In the genomic region with DNA sequence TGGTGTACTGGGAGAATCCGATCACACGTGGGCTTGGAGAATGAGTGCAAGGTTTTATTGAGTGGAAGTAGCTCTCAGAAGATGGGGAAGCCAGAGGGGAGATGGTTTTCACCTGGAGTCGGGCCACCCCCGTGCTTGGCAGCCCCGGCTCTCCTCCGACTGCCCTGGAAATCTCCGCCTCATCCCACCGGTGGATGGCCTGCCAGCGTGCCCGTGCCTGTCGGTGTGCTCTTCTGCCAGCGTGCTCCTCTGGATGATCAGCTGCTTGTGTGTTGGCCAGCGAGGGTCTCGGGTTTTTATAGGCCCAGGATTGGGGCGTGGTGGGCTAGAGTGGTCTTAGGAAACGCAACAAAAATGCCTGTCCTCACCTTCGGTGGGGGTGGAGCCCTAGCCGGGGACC, we compare ENCODE assay signal across 37 cellular contexts.
DNase-seq lines count a peak whose midpoint lies in the region; ATAC-seq, FAIRE-seq and TF ChIP-seq lines count a peak whose summit lies in the region.
"Had no signal": no experiment of that assay in that cellular context is flagged by ENCODE, and none has a peak within 500 bp of the region (broad histone marks: within the 10 kb centered on the region; RNA-seq: fewer than 3 reads in every experiment).

No MANE protein-coding gene starts in this region.

- H3K4ac ChIP-seq in H1 (replicated peaks; ENCODE audit: insufficient read length, low read depth, low read length) = no peak overlapping the region

- H3K9me3 Mint-ChIP-seq in GM23338 = no peaks in the 10 kb centered on the region
- H3K9me3 Mint-ChIP-seq: CD8-positive, alpha-beta T cell had no signal

- H2BK5ac ChIP-seq in H1 (ENCODE audit: low read depth, low read length) = no peak overlapping the region

- intact Hi-C loops in Right ventricle myocardium inferior (cut with DNase I) = no loop called here
- intact Hi-C loops in Right ventricle myocardium superior (cut with DNase I) = no loop called here
- intact Hi-C loops in kidney (cut with DNase I) = no loop called here

- DNase-seq in Right ventricle myocardium inferior (ENCODE audit: missing footprints) (peak; percentile 61), Right ventricle myocardium superior (no peak), GM23338 (ENCODE audit: low spot score) (no peak), H1 (ENCODE audit: low read depth in 1 of 2, low spot score in 2 of 2) (no peak), kidney (peak; percentile 52), GM12891 (ENCODE audit: insufficient read length, low spot score) (no peak), KBM-7 (no peak)
- no peak for DNase-seq in activated CD4-positive, alpha-beta T cell treated with anti-CD3 and anti-CD28 coated beads for 1 hour
- DNase-seq: 8988T; ACHN; AML-193; BE2C; C1 segment of cervical spinal cord; Caco-2; Calu3; CD4-positive, alpha-beta memory T cell; CD4-positive, alpha-beta T cell; CD4-positive, CD25-positive, alpha-beta regulatory T cell; CD8-positive, alpha-beta memory T cell; CD8-positive, alpha-beta T cell; COR-L47; DMS 273 treated with DMSO at 0.1 percent for 48 hours; DMS153; DMS53; DMS79; DMS79 treated with DMSO at 0.1 percent for 48 hours; DND-41; EL had no signal

- no peak overlapping the region for H3K14ac ChIP-seq in H1 (ENCODE audit: insufficient read length)

- WGBS in H1 (ENCODE audit: extremely low coverage in 1 of 2, insufficient coverage in 1 of 2, insufficient read length in 1 of 2, insufficient replicate concordance in 2 of 2, low coverage in 1 of 2, low lambda C conversion rate in 2 of 2, missing lambda C conversion rate in 1 of 2), 2 experiments = 93% methylated on average over 18 of the region's 18 CpGs; no CpG with 5 or more reads in 1 of the 2 experiments

- no peak overlapping the region for H3K4me3 ChIP-seq in GM23338
- no peak overlapping the region for H3K4me3 ChIP-seq in H1 (ENCODE audit: extremely low read depth in 1 of 4, insufficient read depth in 2 of 4, low read depth in 3 of 4, low read length in 4 of 4)
- no peak overlapping the region for H3K4me3 ChIP-seq in kidney (ENCODE audit: low read length in 2 of 2)
- H3K4me3 ChIP-seq: A549; BLaER1; BLaER1 treated with 17β-estradiol and CSF1 and Interleukin-3, amounts not matched to agents 10 nM and 100 nM had no signal

- no peak for TF ChIP-seq RAD21 in H1 (IDR thresholded peaks at IDR 0.05 in 1 of 2, conservative IDR thresholded peaks at IDR 0.05 in 1 of 2; ENCODE audit: low read depth in 2 of 2, low read length in 2 of 2)

- no peak overlapping the region for H2BK15ac ChIP-seq in H1 (ENCODE audit: low read length)

- no peak for TF ChIP-seq EP300 in H1 (IDR thresholded peaks at IDR 0.05; ENCODE audit: borderline replicate concordance in 1 of 2, low read depth in 2 of 2, low read length in 2 of 2)

- no peaks in the 10 kb centered on the region for H3K79me2 ChIP-seq in GM23338 (replicated peaks; ENCODE audit: insufficient read depth)
- H3K79me2 ChIP-seq in H1 (ENCODE audit: control insufficient read depth in 1 of 2, insufficient read depth in 2 of 2, low read length in 2 of 2) = no peaks in the 10 kb centered on the region

- peaks cover 5% of the 10 kb centered on the region; the same call in 2 of the 3 replicates for H3K4me1 Mint-ChIP-seq in GM23338
- H3K4me1 Mint-ChIP-seq: B cell; CD14-positive monocyte; CD4-positive, alpha-beta memory T cell; CD4-positive, CD25-positive, alpha-beta regulatory T cell; CD8-positive, alpha-beta memory T cell had no signal

- no peaks in the 10 kb centered on the region for H3F3A ChIP-seq in GM23338 (replicated peaks; ENCODE audit: low read depth)

- H3K23me2 ChIP-seq in H1 (ENCODE audit: low read depth, low read length) = no peaks in the 10 kb centered on the region

- H4K20me1 ChIP-seq in GM23338 (replicated peaks; ENCODE audit: insufficient read depth) (no peaks in the 10 kb centered on the region), H1 (replicated peaks in 1 of 2; ENCODE audit: control insufficient read depth in 1 of 2, insufficient read depth in 2 of 2, low read length in 2 of 2) (no peaks in the 10 kb centered on the region)
- H4K20me1 ChIP-seq: BLaER1; BLaER1 treated with 17β-estradiol and CSF1 and Interleukin-3, amounts not matched to agents 10 nM and 100 nM had no signal

- H2BK12ac ChIP-seq in H1 (ENCODE audit: low read depth, low read length) = no peak overlapping the region

- no peak overlapping the region for H2BK120ac ChIP-seq in H1 (replicated peaks; ENCODE audit: low read depth, low read length)

- H3K23ac ChIP-seq in H1 (ENCODE audit: insufficient read length) = no peak overlapping the region

- in situ Hi-C loops in KBM-7 (cut with MboI; ENCODE audit: low pct_unique_long_range_greater_than_20kb, low sequenced_read_pairs) = no loop called here

- no peak overlapping the region for H4K91ac ChIP-seq in H1 (replicated peaks; ENCODE audit: insufficient read length, low read length)

- H3K9me3 ChIP-seq in H1 (ENCODE audit: insufficient read depth in 2 of 2, low read depth in 1 of 2, low read length in 1 of 2) (no peaks in the 10 kb centered on the region), kidney (ENCODE audit: control insufficient read depth in 1 of 2, low read length in 2 of 2) (no peaks in the 10 kb centered on the region)
- H3K9me3 ChIP-seq: A549; BE2C; BLaER1; BLaER1 treated with 17β-estradiol and CSF1 and Interleukin-3, amounts not matched to agents 10 nM and 100 nM; Caco-2 had no signal

- no peak for ATAC-seq in Right ventricle myocardium inferior
- no peak for ATAC-seq in Right ventricle myocardium superior (ENCODE audit: poor library complexity)
- ATAC-seq in GM23338 = no peak
- ATAC-seq: A549; CD8-positive, alpha-beta T cell had no signal

- no peaks in the 10 kb centered on the region for H3K36me3 Mint-ChIP-seq in GM23338 (ENCODE audit: low read depth)
- H3K36me3 Mint-ChIP-seq: CD14-positive monocyte; CD4-positive, alpha-beta memory T cell; CD4-positive, CD25-positive, alpha-beta regulatory T cell; CD8-positive, alpha-beta memory T cell; CD8-positive, alpha-beta T cell had no signal

- H3K4me2 ChIP-seq in GM23338 = no peak overlapping the region
- H3K4me2 ChIP-seq in H1 (ENCODE audit: insufficient read depth in 1 of 2, low read depth in 2 of 2, low read length in 2 of 2) = no peak overlapping the region
- H3K4me2 ChIP-seq: A549; BLaER1; BLaER1 treated with 17β-estradiol and CSF1 and Interleukin-3, amounts not matched to agents 10 nM and 100 nM had no signal

- no peaks in the 10 kb centered on the region for H3K36me3 ChIP-seq in GM23338 (ENCODE audit: insufficient read depth)
- no peaks in the 10 kb centered on the region for H3K36me3 ChIP-seq in H1 (ENCODE audit: control insufficient read depth in 2 of 4, insufficient read depth in 4 of 4, low read length in 3 of 4)
- no peaks in the 10 kb centered on the region for H3K36me3 ChIP-seq in kidney (ENCODE audit: control insufficient read depth in 1 of 2, insufficient read depth in 2 of 2, low read length in 2 of 2)
- H3K36me3 ChIP-seq: BE2C; BLaER1; BLaER1 treated with 17β-estradiol and CSF1 and Interleukin-3, amounts not matched to agents 10 nM and 100 nM had no signal

- H3K18ac ChIP-seq in H1 (ENCODE audit: extremely low read depth, low read length) = no peak overlapping the region

- no peaks in the 10 kb centered on the region for H3K79me1 ChIP-seq in H1 (ENCODE audit: low read depth, low read length)

- peak overlapping the region; percentile 62 for H4K8ac ChIP-seq in H1 (ENCODE audit: extremely low read depth, insufficient read depth, low read length)

- H2BK20ac ChIP-seq in H1 (ENCODE audit: low read length) = no peak overlapping the region

- no peak overlapping the region for H3K56ac ChIP-seq in H1 (replicated peaks; ENCODE audit: insufficient read length, low read depth, low read length)

- H2AK5ac ChIP-seq in H1 (ENCODE audit: low read depth, low read length) = no peak overlapping the region

- TF ChIP-seq CTCF in GM23338 (conservative IDR thresholded peaks at IDR 0.05; ENCODE audit: low read depth in 2 of 2) = no peak
- TF ChIP-seq CTCF in H1 (IDR thresholded peaks at IDR 0.05; ENCODE audit: control extremely low read depth in 1 of 3, insufficient read depth in 1 of 3, low read depth in 1 of 3, low read length in 3 of 3) = no peak
- TF ChIP-seq CTCF in kidney (IDR thresholded peaks at IDR 0.05; ENCODE audit: borderline replicate concordance, extremely low read depth, insufficient read depth) = no peak

- H3K27ac ChIP-seq in GM23338 (ENCODE audit: low read depth) = no peak overlapping the region
- no peak overlapping the region for H3K27ac ChIP-seq in H1 (ENCODE audit: low read depth, low read length)
- no peak overlapping the region for H3K27ac ChIP-seq in kidney (ENCODE audit: low read depth in 2 of 2, low read length in 2 of 2)
- H3K27ac ChIP-seq: 22Rv1; A549; BLaER1; BLaER1 treated with 17β-estradiol and CSF1 and Interleukin-3, amounts not matched to agents 10 nM and 100 nM; C4-2B had no signal

- H2AFZ ChIP-seq in GM23338 (peak overlapping the region; percentile 85), H1 (ENCODE audit: low read length) (no peak overlapping the region)

- H4K5ac ChIP-seq in H1 (ENCODE audit: insufficient read length, low read depth, low read length) = no peak overlapping the region

- H3K9ac ChIP-seq in H1 (replicated peaks in 1 of 4; ENCODE audit: extremely low read depth in 1 of 4, low read depth in 3 of 4, low read length in 3 of 4) (no peak overlapping the region), kidney (ENCODE audit: low read length in 2 of 2) (no peak overlapping the region)
- H3K9ac ChIP-seq: BLaER1; BLaER1 treated with 17β-estradiol and CSF1 and Interleukin-3, amounts not matched to agents 10 nM and 100 nM had no signal

- POLR2A ChIA-PET in H1 (lab: Charles Lee; ENCODE audit: partially characterized antibody) = no interaction called here

- no peak overlapping the region for H3K27ac Mint-ChIP-seq in GM23338
- H3K27ac Mint-ChIP-seq: B cell; CD14-positive monocyte; CD4-positive, alpha-beta memory T cell; CD4-positive, alpha-beta T cell; CD4-positive, CD25-positive, alpha-beta regulatory T cell; CD8-positive, alpha-beta memory T cell; CD8-positive, alpha-beta T cell had no signal

- no peak overlapping the region for H3K4me3 Mint-ChIP-seq in GM23338
- H3K4me3 Mint-ChIP-seq: B cell; CD14-positive monocyte; CD4-positive, alpha-beta memory T cell; CD4-positive, alpha-beta T cell; CD4-positive, CD25-positive, alpha-beta regulatory T cell; CD8-positive, alpha-beta memory T cell; CD8-positive, alpha-beta T cell had no signal

- H3K4me1 ChIP-seq in GM23338 (ENCODE audit: insufficient read depth) (peaks cover 9% of the 10 kb centered on the region), H1 (replicated peaks in 1 of 4; ENCODE audit: control insufficient read depth in 3 of 4, insufficient read depth in 4 of 4, low read length in 3 of 4) (no peaks in the 10 kb centered on the region; a peak in 3 of 7 replicates), kidney (ENCODE audit: control insufficient read depth in 1 of 2, insufficient read depth in 1 of 2, low read depth in 1 of 2, low read length in 2 of 2) (no peaks in the 10 kb centered on the region)
- H3K4me1 ChIP-seq: A549, BE2C, BLaER1, Caco-2 had no signal

- H3K9me2 ChIP-seq in GM23338 (ENCODE audit: insufficient read depth) = no peaks in the 10 kb centered on the region

- H3K27me3 Mint-ChIP-seq in GM23338 (ENCODE audit: insufficient read depth, low read depth, poor library complexity) = no peaks in the 10 kb centered on the region
- H3K27me3 Mint-ChIP-seq: B cell; CD4-positive, alpha-beta memory T cell; CD4-positive, alpha-beta T cell; CD4-positive, CD25-positive, alpha-beta regulatory T cell; CD8-positive, alpha-beta memory T cell had no signal

- FAIRE-seq in H1 (lab: Jason Lieb, UNC) (no peak), kidney (lab: Jason Lieb, UNC) (no peak), GM12891 (lab: Jason Lieb, UNC) (no peak)
- FAIRE-seq: A204.1, A549, D721Med had no signal

- CTCF ChIA-PET in H1 (lab: Charles Lee; ENCODE audit: partially characterized antibody) = interaction anchor here (0.6 to 1.2 kb wide), 2 partner anchors 15 to 169 kb away, joined by 3 read pairs; no protein-coding TSS in a partner anchor

- TF ChIP-seq POLR2A in H1 (IDR thresholded peaks at IDR 0.05; ENCODE audit: control extremely low read depth in 1 of 2, low read depth in 2 of 2, low read length in 2 of 2) = no peak
- no peak for TF ChIP-seq POLR2A in GM12891 (IDR thresholded peaks at IDR 0.05; ENCODE audit: low read depth, low read length)

- no peaks in the 10 kb centered on the region for H3K27me3 ChIP-seq in GM23338 (ENCODE audit: insufficient read depth)
- peaks cover 0 to 2% (median 0%) of the 10 kb centered on the region in 4 experiments; a peak in 1 of 7 replicates for H3K27me3 ChIP-seq in H1 (replicated peaks in 1 of 4; ENCODE audit: control insufficient read depth in 3 of 4, extremely low read depth in 1 of 4, insufficient read depth in 3 of 4, low read length in 3 of 4)
- H3K27me3 ChIP-seq: BE2C; BLaER1; BLaER1 treated with 17β-estradiol and CSF1 and Interleukin-3, amounts not matched to agents 10 nM and 100 nM had no signal

Comparison
In these comparisons a context has a peak if more than half of its experiments do, and no peak if none do; other contexts are left out.
1. DNase-seq: peak in Right ventricle myocardium inferior (single experiment) and kidney (single experiment); none in Right ventricle myocardium superior (single experiment), GM23338 (single experiment), H1 (0 of 2), GM12891 (single experiment), activated CD4-positive, alpha-beta T cell treated with anti-CD3 and anti-CD28 coated beads for 1 hour (single experiment) and KBM-7 (single experiment).